Comparison of ENCODE assay signal across 8 cellular contexts in the genomic region with DNA sequence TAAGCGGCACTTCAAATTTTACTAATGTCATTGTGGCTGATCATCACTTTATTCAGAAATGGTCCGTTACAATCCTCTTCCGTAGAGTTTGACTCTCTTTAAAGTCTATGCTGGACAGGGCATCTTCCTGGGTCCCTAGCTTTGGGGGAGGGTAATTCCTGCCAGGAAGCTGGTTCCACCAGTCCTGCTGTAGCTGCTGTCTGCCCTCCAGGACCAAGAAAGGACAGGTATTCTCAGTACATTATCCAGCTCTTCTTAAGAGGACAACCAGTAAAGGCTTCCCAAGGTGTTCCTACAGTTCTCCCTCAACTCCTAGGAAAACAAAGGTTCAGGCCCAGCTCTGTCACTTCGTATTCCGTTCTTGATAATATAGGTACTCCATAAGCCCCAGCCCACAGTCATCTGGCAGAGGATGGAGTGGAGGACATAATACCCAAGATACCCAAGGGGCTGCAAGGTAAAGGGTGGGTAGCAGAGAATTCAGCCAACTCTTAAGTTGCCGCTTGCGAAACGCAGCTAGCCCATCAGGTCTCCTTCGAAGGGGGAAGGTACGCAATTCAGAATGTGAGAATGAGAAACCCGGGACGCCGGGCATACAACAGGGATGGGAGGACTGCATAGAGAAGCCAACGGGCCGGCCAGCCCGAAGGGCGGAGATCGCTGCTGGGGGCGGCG. TPM values are rescaled to one million over a fixed set of nuclear protein-coding genes. Genes with fewer than 3 reads are reported as not detected.
DNase-seq lines count a peak whose midpoint lies in the region; ATAC-seq, FAIRE-seq and TF ChIP-seq lines count a peak whose summit lies in the region.

No MANE protein-coding gene starts in this region.

- H3F3A ChIP-seq in PC-9 (ENCODE audit: insufficient read depth, low read depth): peaks cover 11% of the 10 kb centered on the region

- FAIRE-seq in GM18507 (lab: Jason Lieb, UNC): peak; percentile 29

- no peaks in the 10 kb centered on the region for H4K20me1 ChIP-seq in PC-9 (ENCODE audit: insufficient read depth)

- POLR2A ChIA-PET in PC-9 (lab: Charles Lee; ENCODE audit: unreplicated experiment): interaction anchor here (0.6 to 0.9 kb wide), 2 partner anchors 46 to 60 kb away, joined by 3 to 11 read pairs; a partner anchor contains a TSS

- H3K9me3 ChIP-seq in PC-9 (ENCODE audit: insufficient read depth, low read depth) (no peaks in the 10 kb centered on the region), duodenal mucosa (ENCODE audit: control insufficient read depth in 1 of 2, low read length in 2 of 2) (no peaks in the 10 kb centered on the region), muscle layer of duodenum (ENCODE audit: control insufficient read depth in 1 of 2, low read length in 2 of 2) (no peaks in the 10 kb centered on the region)

- H3K4me2 ChIP-seq in PC-9: peak overlapping the region; percentile 93

- no peak for TF ChIP-seq CTCF in PC-9 (conservative IDR thresholded peaks at IDR 0.05)

- intact Hi-C loops in PC-9 (cut with micrococcal nuclease; ENCODE audit: unreplicated experiment): loop anchor here (10.0 kb wide), 1 partner anchor 269 kb away; no protein-coding TSS in a partner anchor

- H3K27ac ChIP-seq in PC-9: no peak overlapping the region
- H3K27ac ChIP-seq in duodenal mucosa (ENCODE audit: low read depth, low read length): peak overlapping the region; percentile 96
- no peak overlapping the region for H3K27ac ChIP-seq in muscle layer of duodenum (ENCODE audit: low read length)

- H2AFZ ChIP-seq in PC-9: peak overlapping the region; percentile 93

- H3K36me3 ChIP-seq in PC-9 (ENCODE audit: low read depth) (no peaks in the 10 kb centered on the region), duodenal mucosa (ENCODE audit: control insufficient read depth in 1 of 2, insufficient read depth in 2 of 2, low read length in 2 of 2) (no peaks in the 10 kb centered on the region), muscle layer of duodenum (ENCODE audit: control insufficient read depth in 1 of 2, insufficient read depth in 2 of 2, low read length in 2 of 2) (no peaks in the 10 kb centered on the region)

- CTCF ChIA-PET in PC-9 (lab: Charles Lee): no interaction called here

- no peak for ATAC-seq in GM19455 (IDR thresholded peaks at IDR 0.05; ENCODE audit: unreplicated experiment)

- H3K4me1 ChIP-seq in PC-9 (replicated peaks; ENCODE audit: insufficient read depth) (peaks cover 30% of the 10 kb centered on the region), duodenal mucosa (ENCODE audit: control insufficient read depth in 1 of 2, insufficient read depth in 2 of 2, low read length in 2 of 2) (peaks cover 18% of the 10 kb centered on the region in 2 donors), muscle layer of duodenum (ENCODE audit: control insufficient read depth in 1 of 2, insufficient read depth in 2 of 2, low read length in 2 of 2) (peaks cover 0 to 8% of the 10 kb centered on the region in 2 donors)

- BruUV-seq in PC-9 (replicated peaks; lab: Mats Ljungman, UMichigan): TSS peak; percentile 55

- peak overlapping the region; percentile 82 to 87 for H3K9ac ChIP-seq in duodenal mucosa (ENCODE audit: low read depth in 1 of 2, low read length in 2 of 2)

- H3K4me3 ChIP-seq in PC-9 (peak overlapping the region; percentile 58), duodenal mucosa (ENCODE audit: low read depth in 1 of 2, low read length in 2 of 2) (peak overlapping the region; percentile 94 to 99), muscle layer of duodenum (ENCODE audit: low read depth in 1 of 2, low read length in 2 of 2) (peak overlapping the region; percentile 89 to 93)

- H3K27me3 ChIP-seq in PC-9 (ENCODE audit: insufficient read depth, low read depth) (no peaks in the 10 kb centered on the region), duodenal mucosa (ENCODE audit: control insufficient read depth in 1 of 2, insufficient read depth in 2 of 2, low read length in 2 of 2) (no peaks in the 10 kb centered on the region), muscle layer of duodenum (ENCODE audit: low read depth, low read length) (no peaks in the 10 kb centered on the region)

- H3K9me2 ChIP-seq in PC-9 (ENCODE audit: insufficient read depth): no peaks in the 10 kb centered on the region

- DNase-seq in AG20443 (ENCODE audit: low spot score) (peak; percentile 6), GM18507 (ENCODE audit: extremely low spot score, insufficient read length, low read depth) (no peak), PC-9 (peak in 1 of 2 experiments; percentile 13), T1000 (lab: John Stamatoyannopoulos, UW) (no peak)
- DNase-seq in stimulated activated CD4-positive, alpha-beta T cell treated with anti-CD3 and anti-CD28 coated beads, Interleukin-2, amount 100 ng/mL, for 24 hours: no peak

- peaks cover 42% of the 10 kb centered on the region for H3K79me2 ChIP-seq in PC-9 (ENCODE audit: low read depth)

RNA-seq across cellular contexts. Expression of a gene that starts 1.3 kb away (rescaled TPM):
- total RNA-seq in PC-9 (2021): 34.0 and 36.8 TPM in 2 replicates
